Comparison of ENCODE assay signal across 1 cellular context in genomic region chr3:143820466-143821221, GRCh38.
TF ChIP-seq lines count a peak whose summit lies in the region.

No MANE protein-coding gene starts in this region.

TF ChIP-seq in neural cell, 6 proteins besides CTCF, POLR2A, EP300 and RAD21:
- TF ChIP-seq REST (IDR thresholded peaks at IDR 0.05; ENCODE audit: borderline replicate concordance) (no peak), SMC3 (conservative IDR thresholded peaks at IDR 0.05; ENCODE audit: poor library complexity) (no peak), POLR2AphosphoS5 (IDR thresholded peaks at IDR 0.05) (no peak), TAF1 (IDR thresholded peaks at IDR 0.05; ENCODE audit: low read depth) (no peak), EZH2 (IDR thresholded peaks at IDR 0.05; ENCODE audit: borderline replicate concordance, insufficient read depth, low read length, poor library complexity, severe bottlenecking) (no peak), MXI1 (conservative IDR thresholded peaks at IDR 0.05; ENCODE audit: poor library complexity, severe bottlenecking) (no peak)
TF ChIP-seq in neural cell: peak in this region for 0.
